In the genomic region with DNA sequence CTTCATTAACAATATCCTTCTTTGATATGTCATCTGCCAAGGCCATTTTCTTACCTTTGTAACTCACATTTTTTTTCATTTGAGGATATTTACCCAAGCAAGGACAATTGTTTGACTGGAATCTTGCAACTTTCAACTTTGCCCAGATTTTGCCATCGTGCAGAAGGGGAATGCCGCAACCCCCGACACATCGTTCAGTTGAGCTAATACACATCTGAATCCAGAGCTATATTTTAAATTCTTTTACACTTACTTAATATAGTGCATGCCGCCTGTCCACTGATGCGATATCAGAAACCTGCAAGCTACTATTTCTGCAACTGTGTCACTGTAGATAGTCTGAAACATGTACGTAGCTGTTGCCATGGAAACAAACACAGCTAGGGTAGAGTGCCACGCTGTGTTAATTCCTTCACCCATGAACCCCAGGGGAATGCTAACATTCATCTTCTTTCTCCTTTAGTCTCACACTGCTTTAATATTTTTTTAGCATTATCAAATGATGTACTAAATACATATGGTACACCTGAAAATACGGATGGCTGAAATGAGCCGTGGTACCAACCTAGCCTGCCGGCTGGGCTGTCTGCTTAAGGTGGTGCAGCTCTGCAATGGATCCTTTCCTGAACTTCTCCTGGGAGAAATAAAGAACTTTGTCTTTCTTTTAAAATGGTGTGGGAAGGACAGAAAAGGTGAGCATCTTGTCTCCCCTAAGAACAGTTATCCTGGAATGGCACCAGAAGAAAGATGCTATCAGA, we compare ENCODE assay signal across 10 cellular contexts.
DNase-seq lines count a peak whose midpoint lies in the region; ATAC-seq and TF ChIP-seq lines count a peak whose summit lies in the region.
"Had no signal": no experiment of that assay in that cellular context is flagged by ENCODE, and none has a peak within 500 bp of the region (broad histone marks: within the 10 kb centered on the region; RNA-seq: fewer than 3 reads in every experiment).

No MANE protein-coding gene starts in this region.

- H3K36me3 Mint-ChIP-seq in Calu3 (ENCODE audit: insufficient read depth, unreplicated experiment): no peaks in the 10 kb centered on the region

- TF ChIP-seq CTCF in GM12864 (IDR thresholded peaks at IDR 0.05; ENCODE audit: low read depth, low read length, missing control alignments) (no peak), lower leg skin (IDR thresholded peaks at IDR 0.05) (no peak), Calu3 (IDR thresholded peaks at IDR 0.05; ENCODE audit: unreplicated experiment) (no peak)

- H3K27me3 ChIP-seq in iPS-18a (ENCODE audit: control insufficient read depth, insufficient read depth, low read length): no peaks in the 10 kb centered on the region
- H3K27me3 ChIP-seq: hepatocyte had no signal

- H3K36me3 ChIP-seq in iPS-18a (ENCODE audit: control insufficient read depth, low read depth, low read length): no peaks in the 10 kb centered on the region

- H3K4me3 ChIP-seq in GM12864 (ENCODE audit: low read depth, low read length): no peak overlapping the region; the same call in 1 of the 2 replicates
- no peak overlapping the region for H3K4me3 ChIP-seq in iPS-18a (ENCODE audit: low read length)
- no peak overlapping the region for H3K4me3 ChIP-seq in lower leg skin (ENCODE audit: low read depth, poor library complexity, severe bottlenecking)
- H3K4me3 ChIP-seq: hepatocyte had no signal

- H3K9ac ChIP-seq in iPS-18a (ENCODE audit: low read length): peak overlapping the region; percentile 3

- DNase-seq in GM12864 (ENCODE audit: low read depth) (peak; percentile 40), lower leg skin (ENCODE audit: low spot score in 2 of 2) (no peak), 8988T (no peak), sciatic nerve (ENCODE audit: low spot score) (no peak), Calu3 (no peak)
- DNase-seq: NCI-H510A treated with DMSO at 0.1 percent for 48 hours had no signal

- peaks cover 19% of the 10 kb centered on the region for H3K4me1 ChIP-seq in iPS-18a (ENCODE audit: control insufficient read depth, low read depth, low read length)

- WGBS in lower leg skin, 2 donors: 91 to 94% methylated on average over 11 of the region's 11 CpGs

- peaks cover 13% of the 10 kb centered on the region for H3K27me3 Mint-ChIP-seq in Calu3 (ENCODE audit: unreplicated experiment)

- intact Hi-C loops in lower leg skin (cut with DNase I; ENCODE audit: low total_unique reads) (no loop called here), sciatic nerve (cut with DNase I) (no loop called here), Calu3 (cut with micrococcal nuclease; ENCODE audit: unreplicated experiment) (no loop called here)

- no peaks in the 10 kb centered on the region for H3K9me3 ChIP-seq in iPS-18a (ENCODE audit: control insufficient read depth, low read depth, low read length)

- H3K27ac ChIP-seq in iPS-18a (ENCODE audit: low read length): peak overlapping the region; percentile 31
- H3K27ac ChIP-seq: hepatocyte had no signal

- H3K4me3 Mint-ChIP-seq in Calu3 (ENCODE audit: low read depth, unreplicated experiment): no peak overlapping the region

- H3K4me1 Mint-ChIP-seq in Calu3 (ENCODE audit: low read depth, unreplicated experiment): no peaks in the 10 kb centered on the region

- CTCF ChIA-PET in Calu3 (lab: Charles Lee): interaction anchor here (0.5 kb wide), 2 partner anchors 78 to 934 kb away, joined by 3 to 4 read pairs; no protein-coding TSS in a partner anchor

- TF ChIP-seq POLR2A in lower leg skin (IDR thresholded peaks at IDR 0.05): no peak

- no TSS peak for BruUV-seq in Calu3 (replicated peaks; lab: Mats Ljungman, UMichigan)

- no peaks in the 10 kb centered on the region for H3K9me3 Mint-ChIP-seq in Calu3 (ENCODE audit: low read depth, unreplicated experiment)

- ATAC-seq in GM21381 (IDR thresholded peaks at IDR 0.05; ENCODE audit: unreplicated experiment) (peak; percentile 92), HG03442 (IDR thresholded peaks at IDR 0.05; ENCODE audit: unreplicated experiment) (peak; percentile 98), sciatic nerve (no peak)

- no peak overlapping the region for H3K27ac Mint-ChIP-seq in Calu3 (ENCODE audit: unreplicated experiment)
